Comparison of ENCODE assay signal across 20 cellular contexts in the genomic region with DNA sequence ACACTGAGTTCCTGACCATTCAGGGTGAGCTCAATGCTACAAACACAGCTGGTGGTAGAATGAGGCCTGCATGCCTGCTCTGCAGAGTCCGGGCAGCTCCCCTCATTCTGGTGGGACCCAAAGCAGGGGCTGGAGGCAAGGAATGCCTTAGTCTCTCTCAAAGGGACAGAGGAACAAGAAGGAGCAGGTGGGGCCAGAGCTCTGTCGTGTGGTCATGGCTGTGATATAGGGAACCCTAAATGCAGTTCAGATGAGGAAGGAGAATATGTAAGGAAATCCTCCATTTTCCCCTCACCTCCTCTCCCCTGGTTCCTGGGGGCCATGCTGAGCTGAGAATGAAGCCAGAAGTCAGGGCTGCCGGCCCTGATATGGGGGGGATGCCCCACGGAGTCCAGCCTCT.
"Had no signal": no experiment of that assay in that cellular context is flagged by ENCODE, and none has a peak within 500 bp of the region (broad histone marks: within the 10 kb centered on the region; RNA-seq: fewer than 3 reads in every experiment).

No MANE protein-coding gene starts in this region.

- H3K36me3 ChIP-seq: colonic mucosa, esophagus squamous epithelium, prostate gland, sigmoid colon, spleen, transverse colon, upper lobe of right lung had no signal

- FAIRE-seq: endometrium, keratinocyte had no signal

- DNase-seq: colonic mucosa; dermis blood vessel endothelial cell; effector memory CD4-positive, alpha-beta T cell; erythroblast; esophagus squamous epithelium; foreskin melanocyte; glutamatergic neuron; hypothalamus; immature natural killer cell; right cardiac atrium; sigmoid colon; spleen; stimulated activated CD4-positive, alpha-beta T cell treated with anti-CD3 and anti-CD28 coated beads, Interleukin-4, amount 100 ng/mL, for 4 hours; transverse colon; upper lobe of right lung had no signal

- H3K4me1 ChIP-seq: colonic mucosa, prostate gland, sigmoid colon, spleen, transverse colon had no signal

- H3K9me3 ChIP-seq: colonic mucosa, esophagus squamous epithelium, prostate gland, sigmoid colon, spleen, transverse colon, upper lobe of right lung had no signal

- H3K4me3 ChIP-seq: colonic mucosa, esophagus squamous epithelium, lung, prostate gland, sigmoid colon, spleen, transverse colon, upper lobe of right lung had no signal

- H3K27me3 ChIP-seq: colonic mucosa, esophagus squamous epithelium, sigmoid colon, spleen, transverse colon, upper lobe of right lung had no signal

- ATAC-seq: right cardiac atrium; stimulated activated memory B cell treated with anti-CD40 and anti-IgM and Interleukin-4, amounts not matched to agents 10 μg/mL and 1 μg/mL and 100 μg/mL, for 72 hours; upper lobe of right lung had no signal

- H3K27ac ChIP-seq: colonic mucosa, esophagus squamous epithelium, prostate gland, sigmoid colon, spleen, transverse colon, upper lobe of right lung had no signal
